Comparison of ENCODE assay signal across 33 cellular contexts in genomic region chr4:87126056-87126455, GRCh38.
"Had no signal": no experiment of that assay in that cellular context is flagged by ENCODE, and none has a peak within 500 bp of the region (broad histone marks: within the 10 kb centered on the region; RNA-seq: fewer than 3 reads in every experiment).

No MANE protein-coding gene starts in this region.

- FAIRE-seq: RCC 7860 had no signal

- H3K9me3 ChIP-seq: ascending aorta, SJCRH30 had no signal

- H3K4me1 ChIP-seq: SJCRH30 had no signal

- H3K27ac ChIP-seq: ascending aorta, cardiac muscle cell, KMS-11, PC-9, RWPE1, SJCRH30, SK-N-MC had no signal

- H3K27me3 ChIP-seq: ascending aorta, cardiac muscle cell, SJCRH30 had no signal

- DNase-seq: activated CD4-positive, alpha-beta memory T cell treated with anti-CD3 and anti-CD28 coated beads for 36 hours; activated CD4-positive, alpha-beta T cell treated with anti-CD3 and anti-CD28 coated beads for 36 hours; activated CD4-positive, alpha-beta T cell treated with anti-CD3 and anti-CD28 coated beads, Interleukin-2, amount 10 ng/mL, durations not matched to agents 7 days and 5 days; activated CD8-positive, alpha-beta memory T cell treated with anti-CD3 and anti-CD28 coated beads, Interleukin-2, amount 50 U/mL, for 4 hours; activated effector memory CD4-positive, alpha-beta T cell treated with Interleukin-2 at 50 U/mL for 16 hours; activated naive CD4-positive, alpha-beta T cell treated with anti-CD3 and anti-CD28 coated beads, Interleukin-2, amount 50 U/mL, for 16 hours; activated naive CD8-positive, alpha-beta T cell treated with anti-CD3 and anti-CD28 coated beads, Interleukin-2, amount 10 ng/mL, durations not matched to agents 7 days and 5 days; activated T-cell treated with anti-CD3 and anti-CD28 coated beads for 4 hours; activated T-cell treated with anti-CD3 and anti-CD28 coated beads, Interleukin-2, amount 50 U/mL, for 4 hours; amygdala; MM.1S; MV-4-11; NCI-H1092; NCI-H1436 treated with DMSO at 0.1 percent for 48 hours; NCI-H1694 treated with DMSO at 0.1 percent for 48 hours; NCI-H2029; NCI-H2107; NCI-H2171; NCI-H510A; NCI-H526; NCI-H748 treated with DMSO at 0.1 percent for 48 hours; NK-92 treated with Interleukin-12 subunit alpha and Interleukin-12 subunit beta, amount 100 ng/mL, for 24 hours; PC-9; Right ventricle myocardium superior; SJCRH30; T1000 had no signal

- ATAC-seq: activated CD4-positive, CD25-positive, alpha-beta regulatory T cell treated with anti-CD3 and anti-CD28 coated beads, Interleukin-2, amount 50 U/mL, for 24 hours; activated T-cell treated with anti-CD3 and anti-CD28 coated beads, Interleukin-2, amount 50 U/mL, for 4 hours had no signal

- H3K9ac ChIP-seq: KMS-11 had no signal

- H3K4me3 ChIP-seq: ascending aorta, cardiac muscle cell, PC-9, SJCRH30, SK-N-MC had no signal

- H3K4me2 ChIP-seq: KMS-11, PC-9 had no signal

- H2AFZ ChIP-seq: PC-9 had no signal
